ENCODE assay signal across 18 cellular contexts in the genomic region with DNA sequence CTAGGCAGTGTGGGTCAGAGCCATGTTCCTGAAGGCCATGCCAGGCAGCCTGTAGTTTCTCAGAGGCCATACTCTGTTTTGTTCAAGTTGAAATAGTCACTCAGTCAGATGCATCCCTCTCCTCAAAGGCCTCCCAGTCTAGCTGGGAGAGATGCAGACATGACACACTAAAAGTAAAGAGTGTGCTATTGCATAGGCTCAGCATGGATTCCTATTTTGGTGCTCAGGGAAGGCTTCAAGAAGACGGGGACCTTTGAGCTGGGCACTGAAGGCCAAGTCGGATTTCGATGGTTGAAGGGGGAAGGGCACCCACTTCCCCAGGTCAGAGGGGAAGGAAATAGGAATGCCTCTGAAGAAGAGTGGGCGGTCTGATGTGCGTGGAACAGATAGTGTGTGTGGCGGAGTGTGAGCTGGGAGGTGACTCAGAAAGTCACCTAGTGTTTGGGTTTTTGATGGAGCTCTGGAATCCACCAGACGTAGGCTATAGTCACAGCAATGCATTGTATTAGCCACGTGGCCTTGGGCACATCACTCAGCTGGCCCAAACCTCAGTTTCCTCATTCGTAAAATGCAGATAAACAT.
"Had no signal": no experiment of that assay in that cellular context is flagged by ENCODE, and none has a peak within 500 bp of the region (broad histone marks: within the 10 kb centered on the region; RNA-seq: fewer than 3 reads in every experiment).

No MANE protein-coding gene starts in this region.

- H3K9me3 ChIP-seq: heart left ventricle, psoas muscle, spleen, testis, tibial nerve, upper lobe of right lung, vagina had no signal

- ATAC-seq: heart left ventricle, psoas muscle, sciatic nerve, upper lobe of right lung had no signal

- H3K27me3 ChIP-seq: testis, tibial nerve, upper lobe of right lung, vagina had no signal

- H3K36me3 ChIP-seq: heart left ventricle, spleen, tibial nerve, upper lobe of right lung, vagina had no signal

- H3K27ac ChIP-seq: coronary artery, heart left ventricle, psoas muscle, spleen, testis, tibial nerve, upper lobe of right lung, vagina had no signal

- H3K4me3 ChIP-seq: coronary artery, heart left ventricle, psoas muscle, spleen, testis, tibial nerve, upper lobe of right lung, vagina had no signal

- DNase-seq: effector CD8-positive, alpha-beta T cell; foreskin melanocyte; hippocampal formation; kidney glomerular epithelial cell; mesendoderm; naive B cell; retina; spleen; stimulated activated CD4-positive, alpha-beta T cell treated with anti-CD3 and anti-CD28 coated beads, Interleukin-2, amount 100 ng/mL, for 24 hours; stimulated activated naive CD4-positive, alpha-beta T cell; testis; upper lobe of right lung had no signal
